ENCODE assay signal across 1 cellular context in genomic region chr14:72023128-72024042, GRCh38.
A peak's percentile ranks its signal among the peaks of the same experiment; 100 is the strongest.
TF ChIP-seq lines count a peak whose summit lies in the region.

No MANE protein-coding gene starts in this region.

TF ChIP-seq in HEK293, 187 proteins besides CTCF, POLR2A, EP300 and RAD21 (continued from another document and continues in another):
- TF ChIP-seq, protein P1, sequence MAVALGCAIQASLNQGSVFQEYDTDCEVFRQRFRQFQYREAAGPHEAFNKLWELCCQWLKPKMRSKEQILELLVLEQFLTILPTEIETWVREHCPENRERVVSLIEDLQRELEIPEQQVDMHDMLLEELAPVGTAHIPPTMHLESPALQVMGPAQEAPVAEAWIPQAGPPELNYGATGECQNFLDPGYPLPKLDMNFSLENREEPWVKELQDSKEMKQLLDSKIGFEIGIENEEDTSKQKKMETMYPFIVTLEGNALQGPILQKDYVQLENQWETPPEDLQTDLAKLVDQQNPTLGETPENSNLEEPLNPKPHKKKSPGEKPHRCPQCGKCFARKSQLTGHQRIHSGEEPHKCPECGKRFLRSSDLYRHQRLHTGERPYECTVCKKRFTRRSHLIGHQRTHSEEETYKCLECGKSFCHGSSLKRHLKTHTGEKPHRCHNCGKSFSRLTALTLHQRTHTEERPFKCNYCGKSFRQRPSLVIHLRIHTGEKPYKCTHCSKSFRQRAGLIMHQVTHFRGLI (tag by site-specific recombination; IDR thresholded peaks at IDR 0.05): no peak
- TF ChIP-seq ZNF211 (tag by site-specific recombination; IDR thresholded peaks at IDR 0.05; ENCODE audit: low read depth) (no peak), HOXD13 (CRISPR knock-in tag; IDR thresholded peaks at IDR 0.05; ENCODE audit: borderline replicate concordance) (no peak), ZBTB21 (tag by site-specific recombination; IDR thresholded peaks at IDR 0.05) (0 out of 2 replicates have a peak, but pooled peaks have one; percentile 12), ZSCAN16 (tag by site-specific recombination; IDR thresholded peaks at IDR 0.05) (no peak), ZNF223 (tag by site-specific recombination; IDR thresholded peaks at IDR 0.05) (no peak), PBX3 (CRISPR knock-in tag; IDR thresholded peaks at IDR 0.05) (no peak), ZNF623 (tag by site-specific recombination; IDR thresholded peaks at IDR 0.05) (no peak), RBAK (tag by site-specific recombination; IDR thresholded peaks at IDR 0.05) (no peak), GFI1B (tag by site-specific recombination; IDR thresholded peaks at IDR 0.05) (no peak), YY1 (tag by site-specific recombination; IDR thresholded peaks at IDR 0.05) (no peak), ZNF518A (tag by site-specific recombination; conservative IDR thresholded peaks at IDR 0.05; ENCODE audit: low read depth) (0 out of 2 replicates have a peak, but pooled peaks have one; percentile 24), PRDM6 (tag by site-specific recombination; IDR thresholded peaks at IDR 0.05) (peak; percentile 38; the same call in 1 of the 2 replicates), ZNF157 (tag by site-specific recombination; IDR thresholded peaks at IDR 0.05) (no peak), SALL2 (tag by site-specific recombination; IDR thresholded peaks at IDR 0.05; ENCODE audit: borderline replicate concordance) (no peak), SCRT2 (tag by site-specific recombination; IDR thresholded peaks at IDR 0.05) (no peak), KLF7 (tag by site-specific recombination; IDR thresholded peaks at IDR 0.05; ENCODE audit: borderline replicate concordance) (no peak), KLF9 (tag by site-specific recombination; IDR thresholded peaks at IDR 0.05; ENCODE audit: low read depth) (no peak), ZNF585B (tag by site-specific recombination; IDR thresholded peaks at IDR 0.05) (no peak), ZNF184 (tag by site-specific recombination; IDR thresholded peaks at IDR 0.05) (no peak), ZNF148 (tag by site-specific recombination; IDR thresholded peaks at IDR 0.05; ENCODE audit: borderline replicate concordance) (no peak), ZNF202 (tag by site-specific recombination; IDR thresholded peaks at IDR 0.05; ENCODE audit: borderline replicate concordance) (no peak), ZNF777 (tag by site-specific recombination; IDR thresholded peaks at IDR 0.05; ENCODE audit: borderline replicate concordance) (no peak), ZNF302 (tag by site-specific recombination; IDR thresholded peaks at IDR 0.05; ENCODE audit: low read depth) (no peak), TCF7L2 (IDR thresholded peaks at IDR 0.05; ENCODE audit: borderline replicate concordance, low read depth, low read length) (no peak), ZNF747 (tag by site-specific recombination; IDR thresholded peaks at IDR 0.05) (no peak), ZIC2 (tag by site-specific recombination; IDR thresholded peaks at IDR 0.05) (no peak), WT1 (tag by site-specific recombination; IDR thresholded peaks at IDR 0.05) (no peak), ZNF843 (tag by site-specific recombination; IDR thresholded peaks at IDR 0.05) (no peak), GLIS1 (tag by site-specific recombination; IDR thresholded peaks at IDR 0.05) (no peak), ZNF707 (tag by site-specific recombination; IDR thresholded peaks at IDR 0.05) (no peak), ZNF513 (tag by site-specific recombination; IDR thresholded peaks at IDR 0.05) (no peak), ZNF394 (tag by site-specific recombination; IDR thresholded peaks at IDR 0.05; ENCODE audit: borderline replicate concordance) (no peak)
- TF ChIP-seq, protein P2, sequence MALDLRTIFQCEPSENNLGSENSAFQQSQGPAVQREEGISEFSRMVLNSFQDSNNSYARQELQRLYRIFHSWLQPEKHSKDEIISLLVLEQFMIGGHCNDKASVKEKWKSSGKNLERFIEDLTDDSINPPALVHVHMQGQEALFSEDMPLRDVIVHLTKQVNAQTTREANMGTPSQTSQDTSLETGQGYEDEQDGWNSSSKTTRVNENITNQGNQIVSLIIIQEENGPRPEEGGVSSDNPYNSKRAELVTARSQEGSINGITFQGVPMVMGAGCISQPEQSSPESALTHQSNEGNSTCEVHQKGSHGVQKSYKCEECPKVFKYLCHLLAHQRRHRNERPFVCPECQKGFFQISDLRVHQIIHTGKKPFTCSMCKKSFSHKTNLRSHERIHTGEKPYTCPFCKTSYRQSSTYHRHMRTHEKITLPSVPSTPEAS (tag by site-specific recombination; IDR thresholded peaks at IDR 0.05): no peak
- TF ChIP-seq, protein P3, sequence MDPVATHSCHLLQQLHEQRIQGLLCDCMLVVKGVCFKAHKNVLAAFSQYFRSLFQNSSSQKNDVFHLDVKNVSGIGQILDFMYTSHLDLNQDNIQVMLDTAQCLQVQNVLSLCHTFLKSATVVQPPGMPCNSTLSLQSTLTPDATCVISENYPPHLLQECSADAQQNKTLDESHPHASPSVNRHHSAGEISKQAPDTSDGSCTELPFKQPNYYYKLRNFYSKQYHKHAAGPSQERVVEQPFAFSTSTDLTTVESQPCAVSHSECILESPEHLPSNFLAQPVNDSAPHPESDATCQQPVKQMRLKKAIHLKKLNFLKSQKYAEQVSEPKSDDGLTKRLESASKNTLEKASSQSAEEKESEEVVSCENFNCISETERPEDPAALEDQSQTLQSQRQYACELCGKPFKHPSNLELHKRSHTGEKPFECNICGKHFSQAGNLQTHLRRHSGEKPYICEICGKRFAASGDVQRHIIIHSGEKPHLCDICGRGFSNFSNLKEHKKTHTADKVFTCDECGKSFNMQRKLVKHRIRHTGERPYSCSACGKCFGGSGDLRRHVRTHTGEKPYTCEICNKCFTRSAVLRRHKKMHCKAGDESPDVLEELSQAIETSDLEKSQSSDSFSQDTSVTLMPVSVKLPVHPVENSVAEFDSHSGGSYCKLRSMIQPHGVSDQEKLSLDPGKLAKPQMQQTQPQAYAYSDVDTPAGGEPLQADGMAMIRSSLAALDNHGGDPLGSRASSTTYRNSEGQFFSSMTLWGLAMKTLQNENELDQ (tag by site-specific recombination; IDR thresholded peaks at IDR 0.05; ENCODE audit: low read depth): no peak
- TF ChIP-seq, protein P4, sequence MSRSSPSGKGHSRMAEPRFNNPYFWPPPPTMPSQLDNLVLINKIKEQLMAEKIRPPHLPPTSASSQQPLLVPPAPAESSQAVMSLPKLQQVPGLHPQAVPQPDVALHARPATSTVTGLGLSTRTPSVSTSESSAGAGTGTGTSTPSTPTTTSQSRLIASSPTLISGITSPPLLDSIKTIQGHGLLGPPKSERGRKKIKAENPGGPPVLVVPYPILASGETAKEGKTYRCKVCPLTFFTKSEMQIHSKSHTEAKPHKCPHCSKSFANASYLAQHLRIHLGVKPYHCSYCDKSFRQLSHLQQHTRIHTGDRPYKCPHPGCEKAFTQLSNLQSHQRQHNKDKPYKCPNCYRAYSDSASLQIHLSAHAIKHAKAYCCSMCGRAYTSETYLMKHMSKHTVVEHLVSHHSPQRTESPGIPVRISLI (tag by site-specific recombination; IDR thresholded peaks at IDR 0.05): no peak
- TF ChIP-seq, protein P5, sequence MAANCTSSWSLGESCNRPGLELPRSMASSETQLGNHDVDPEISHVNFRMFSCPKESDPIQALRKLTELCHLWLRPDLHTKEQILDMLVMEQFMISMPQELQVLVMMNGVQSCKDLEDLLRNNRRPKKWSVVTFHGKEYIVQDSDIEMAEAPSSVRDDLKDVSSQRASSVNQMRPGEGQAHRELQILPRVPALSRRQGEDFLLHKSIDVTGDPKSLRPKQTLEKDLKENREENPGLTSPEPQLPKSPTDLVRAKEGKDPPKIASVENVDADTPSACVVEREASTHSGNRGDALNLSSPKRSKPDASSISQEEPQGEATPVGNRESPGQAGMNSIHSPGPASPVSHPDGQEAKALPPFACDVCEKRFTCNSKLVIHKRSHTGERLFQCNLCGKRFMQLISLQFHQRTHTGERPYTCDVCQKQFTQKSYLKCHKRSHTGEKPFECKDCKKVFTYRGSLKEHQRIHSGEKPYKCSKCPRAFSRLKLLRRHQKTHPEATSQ (tag by site-specific recombination; IDR thresholded peaks at IDR 0.05): no peak
- TF ChIP-seq, protein P6, sequence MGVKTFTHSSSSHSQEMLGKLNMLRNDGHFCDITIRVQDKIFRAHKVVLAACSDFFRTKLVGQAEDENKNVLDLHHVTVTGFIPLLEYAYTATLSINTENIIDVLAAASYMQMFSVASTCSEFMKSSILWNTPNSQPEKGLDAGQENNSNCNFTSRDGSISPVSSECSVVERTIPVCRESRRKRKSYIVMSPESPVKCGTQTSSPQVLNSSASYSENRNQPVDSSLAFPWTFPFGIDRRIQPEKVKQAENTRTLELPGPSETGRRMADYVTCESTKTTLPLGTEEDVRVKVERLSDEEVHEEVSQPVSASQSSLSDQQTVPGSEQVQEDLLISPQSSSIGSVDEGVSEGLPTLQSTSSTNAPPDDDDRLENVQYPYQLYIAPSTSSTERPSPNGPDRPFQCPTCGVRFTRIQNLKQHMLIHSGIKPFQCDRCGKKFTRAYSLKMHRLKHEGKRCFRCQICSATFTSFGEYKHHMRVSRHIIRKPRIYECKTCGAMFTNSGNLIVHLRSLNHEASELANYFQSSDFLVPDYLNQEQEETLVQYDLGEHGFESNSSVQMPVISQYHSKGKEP (tag by site-specific recombination; IDR thresholded peaks at IDR 0.05): no peak
